Comparison of ENCODE assay signal across 11 cellular contexts in genomic region chr7:135843214-135843613, GRCh38.
A peak's percentile ranks its signal among the peaks of the same experiment; 100 is the strongest.
DNase-seq lines count a peak whose midpoint lies in the region; ATAC-seq, FAIRE-seq and TF ChIP-seq lines count a peak whose summit lies in the region.
"Had no signal": no experiment of that assay in that cellular context is flagged by ENCODE, and none has a peak within 500 bp of the region (broad histone marks: within the 10 kb centered on the region; RNA-seq: fewer than 3 reads in every experiment).

No MANE protein-coding gene starts in this region.

- H3K4me1 ChIP-seq in Peyer's patch = no peaks in the 10 kb centered on the region

- no peaks in the 10 kb centered on the region for H3K9me3 Mint-ChIP-seq in stimulated activated naive B cell treated with anti-CD40 and anti-IgM and Interleukin-4, amounts not matched to agents 10 μg/mL and 1 μg/mL and 100 μg/mL, for 72 hours

- H3K36me3 Mint-ChIP-seq in stimulated activated naive B cell treated with anti-CD40 and anti-IgM and Interleukin-4, amounts not matched to agents 10 μg/mL and 1 μg/mL and 100 μg/mL, for 72 hours = no peaks in the 10 kb centered on the region

- H3K4me1 Mint-ChIP-seq in stimulated activated naive B cell treated with anti-CD40 and anti-IgM and Interleukin-4, amounts not matched to agents 10 μg/mL and 1 μg/mL and 100 μg/mL, for 72 hours = peaks cover 9 to 17% of the 10 kb centered on the region in 2 donors

- H3K4me3 Mint-ChIP-seq in stimulated activated naive B cell treated with anti-CD40 and anti-IgM and Interleukin-4, amounts not matched to agents 10 μg/mL and 1 μg/mL and 100 μg/mL, for 72 hours = no peak overlapping the region

- no peak overlapping the region for H3K4me3 ChIP-seq in Peyer's patch

- no peak for TF ChIP-seq CTCF in Peyer's patch (IDR thresholded peaks at IDR 0.05)

- H3K36me3 ChIP-seq in Peyer's patch = no peaks in the 10 kb centered on the region

- H3K27me3 Mint-ChIP-seq in stimulated activated naive B cell treated with anti-CD40 and anti-IgM and Interleukin-4, amounts not matched to agents 10 μg/mL and 1 μg/mL and 100 μg/mL, for 72 hours = no peaks in the 10 kb centered on the region

- H3K9me3 ChIP-seq in Peyer's patch = no peaks in the 10 kb centered on the region

- no peak for FAIRE-seq in frontal cortex (lab: Jason Lieb, UNC)
- FAIRE-seq: A204.1, endometrium, TTC549 had no signal

- H3K27ac Mint-ChIP-seq in stimulated activated naive B cell treated with anti-CD40 and anti-IgM and Interleukin-4, amounts not matched to agents 10 μg/mL and 1 μg/mL and 100 μg/mL, for 72 hours = peak overlapping the region; percentile 14

- H3K27me3 ChIP-seq in Peyer's patch = no peaks in the 10 kb centered on the region

- no peak overlapping the region for H3K27ac ChIP-seq in Peyer's patch

- DNase-seq in activated CD4-positive, CD25-positive, alpha-beta regulatory T cell (lab: John Stamatoyannopoulos, UW) = no peak
- DNase-seq in stimulated activated naive B cell treated with anti-CD40 and anti-IgM and Interleukin-4, amounts not matched to agents 10 μg/mL and 1 μg/mL and 100 μg/mL, for 72 hours = peak; percentile 23
- DNase-seq in frontal cortex (ENCODE audit: low spot score in 2 of 2) (no peak), Peyer's patch (no peak), putamen (ENCODE audit: low spot score) (no peak)

- no peak for TF ChIP-seq POLR2A in Peyer's patch (IDR thresholded peaks at IDR 0.05)

- ATAC-seq in activated CD4-positive, CD25-positive, alpha-beta regulatory T cell treated with anti-CD3 and anti-CD28 coated beads, Interleukin-2, amount 50 U/mL, for 24 hours = peak; percentile 48 to 53
- ATAC-seq in HG02610 (IDR thresholded peaks at IDR 0.05; ENCODE audit: unreplicated experiment) (peak; percentile 99), HG03460 (IDR thresholded peaks at IDR 0.05; ENCODE audit: unreplicated experiment) (peak; percentile 87)
- peak; percentile 98 to 99 for ATAC-seq in stimulated activated naive B cell treated with anti-CD40 and anti-IgM and Interleukin-4, amounts not matched to agents 10 μg/mL and 1 μg/mL and 100 μg/mL, for 72 hours (replicated peaks)
